Comparison of ENCODE assay signal across 9 cellular contexts in the genomic region with DNA sequence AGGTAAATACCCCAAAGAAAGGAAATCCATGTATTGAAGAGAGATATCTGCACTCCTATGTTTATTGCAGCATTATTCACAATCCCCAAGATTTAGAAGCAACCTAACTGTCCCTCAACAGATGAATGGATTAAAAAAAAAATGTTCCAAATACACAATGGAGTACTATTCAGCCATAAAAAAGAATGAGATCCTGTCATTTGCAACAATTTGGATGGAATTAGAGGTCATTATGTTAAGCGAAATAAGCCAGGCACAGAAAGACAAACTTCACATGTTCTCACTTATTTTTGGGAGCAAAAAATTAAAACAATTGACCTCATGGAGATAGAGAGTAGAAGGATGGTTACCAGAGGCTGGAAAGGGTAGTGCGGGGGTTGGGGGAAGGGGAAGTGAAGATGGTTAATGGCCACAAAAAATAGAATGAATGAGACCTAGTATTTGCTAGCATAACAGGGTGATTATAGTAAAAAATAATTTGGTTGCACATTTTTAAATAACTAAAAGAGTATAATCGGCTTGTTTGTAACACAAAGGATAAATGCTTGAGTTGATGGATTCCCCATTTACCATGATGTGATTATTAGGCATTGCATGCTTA. TPM values are rescaled to one million over a fixed set of nuclear protein-coding genes. Genes with fewer than 3 reads are reported as not detected.
DNase-seq lines count a peak whose midpoint lies in the region; TF ChIP-seq lines count a peak whose summit lies in the region.
"Had no signal": no experiment of that assay in that cellular context is flagged by ENCODE, and none has a peak within 500 bp of the region (broad histone marks: within the 10 kb centered on the region; RNA-seq: fewer than 3 reads in every experiment).

No MANE protein-coding gene starts in this region.

- TF ChIP-seq CTCF in adrenal gland (IDR thresholded peaks at IDR 0.05) (no peak), colonic mucosa (IDR thresholded peaks at IDR 0.05) (no peak)

- H3K27me3 ChIP-seq in adrenal gland, result no peaks in the 10 kb centered on the region
- no peaks in the 10 kb centered on the region for H3K27me3 ChIP-seq in mucosa of rectum (ENCODE audit: control insufficient read depth in 2 of 2, insufficient read depth in 2 of 2, low read length in 2 of 2)
- no peaks in the 10 kb centered on the region for H3K27me3 ChIP-seq in colonic mucosa
- H3K27me3 ChIP-seq in H7 (ENCODE audit: control insufficient read depth, insufficient read depth, low read length), result no peaks in the 10 kb centered on the region

- peak; percentile 18 for DNase-seq in stimulated activated CD4-positive, alpha-beta T cell treated with anti-CD3 and anti-CD28 coated beads, Interleukin-15, amount 100 ng/mL, for 24 hours
- DNase-seq in stimulated activated CD4-positive, alpha-beta T cell treated with anti-CD3 and anti-CD28 coated beads, Interleukin-4, amount 100 ng/mL, for 24 hours, result no peak
- no peak for DNase-seq in adrenal gland
- DNase-seq in H4 (ENCODE audit: low spot score), result no peak
- DNase-seq in NCI-H1694 treated with DMSO at 0.1 percent for 48 hours (lab: John Stamatoyannopoulos, UW), result no peak
- no peak for DNase-seq in colonic mucosa
- DNase-seq in H7, result no peak
- DNase-seq: Kasumi-1 had no signal

- H3K36me3 ChIP-seq in adrenal gland (replicated peaks in 1 of 2), result no peaks in the 10 kb centered on the region
- H3K36me3 ChIP-seq in mucosa of rectum (ENCODE audit: control insufficient read depth in 2 of 2, insufficient read depth in 2 of 2, low read length in 2 of 2), result no peaks in the 10 kb centered on the region
- H3K36me3 ChIP-seq in colonic mucosa, result no peaks in the 10 kb centered on the region
- H3K36me3 ChIP-seq in H7 (replicated peaks; ENCODE audit: control insufficient read depth, insufficient read depth, low read length), result no peaks in the 10 kb centered on the region

- H3K27ac ChIP-seq in adrenal gland, result peak overlapping the region in 4 of 5 donors; percentile 79 to 97 (median 91)
- peak overlapping the region in 1 of 2 donors; percentile 91 for H3K27ac ChIP-seq in mucosa of rectum (ENCODE audit: low read depth in 2 of 2, low read length in 2 of 2)
- no peak overlapping the region for H3K27ac ChIP-seq in colonic mucosa

- WGBS in adrenal gland, 4 donors, result 89 to 95% (median 94%) methylated on average over 3 of the region's 3 CpGs

- H3K9me3 ChIP-seq in adrenal gland (replicated peaks in 1 of 3) (no peaks in the 10 kb centered on the region), mucosa of rectum (ENCODE audit: control insufficient read depth in 2 of 2, low read length in 2 of 2) (no peaks in the 10 kb centered on the region), colonic mucosa (no peaks in the 10 kb centered on the region)

- H3K4me1 ChIP-seq in adrenal gland (replicated peaks in 1 of 2) (peaks cover 0 to 6% of the 10 kb centered on the region in 2 donors), mucosa of rectum (ENCODE audit: control insufficient read depth in 2 of 2, insufficient read depth in 2 of 2, low read length in 2 of 2) (peaks cover 0 to 6% of the 10 kb centered on the region in 2 donors), colonic mucosa (no peaks in the 10 kb centered on the region)

- H3K9ac ChIP-seq in mucosa of rectum (ENCODE audit: low read depth in 1 of 2, low read length in 2 of 2) (peak overlapping the region in 1 of 2 donors; percentile 96), colonic mucosa (ENCODE audit: low read depth in 2 of 2, low read length in 2 of 2) (peak overlapping the region in 1 of 2 donors; percentile 35)

- intact Hi-C loops in adrenal gland (cut with DNase I), result no loop called here
- intact Hi-C loops in colonic mucosa (cut with DNase I), result no loop called here

- H3K4me3 ChIP-seq in adrenal gland (peak overlapping the region in 1 of 4 donors; percentile 83), mucosa of rectum (ENCODE audit: low read length in 2 of 2) (peak overlapping the region; percentile 76 to 86), colonic mucosa (no peak overlapping the region), H7 (ENCODE audit: insufficient read depth, low read depth, low read length) (no peak overlapping the region)

- TF ChIP-seq POLR2A in adrenal gland (IDR thresholded peaks at IDR 0.05), result no peak

RNA-seq across cellular contexts. Expression of a gene that starts 9.7 kb away (rescaled TPM):
- total RNA-seq in adrenal gland, result 1 to 10 TPM; 1.4 to 5.4 (median 3.6) TPM
- 1 to 10 TPM; 1.2 to 2.9 (median 1.9) TPM for polyA plus RNA-seq in adrenal gland
- 0.81 TPM in 1 of 2 replicates, not detected in the other for total RNA-seq in H4 (2014; rRNA removed; shearing (Covaris generic))
- total RNA-seq in colonic mucosa, result 1 to 10 TPM; 1.3 to 2.0 TPM
- 0.30 and 0.42 TPM in 2 replicates for total RNA-seq in H7 (2014; rRNA removed; shearing (Covaris generic))

RNA-seq across cellular contexts. Expression of a gene that starts 53.5 kb away (rescaled TPM):
- total RNA-seq in adrenal gland, result 1 to 10 TPM in 7 of 8 donors, under 1 TPM in 1; 0.72 to 4.3 (median 2.9) TPM
- polyA plus RNA-seq in adrenal gland, result 1 to 10 TPM; 2.3 to 8.2 (median 3.7) TPM
- 2.1 and 3.1 TPM in 2 replicates for total RNA-seq in H4 (2014; rRNA removed; shearing (Covaris generic))
- 1 to 10 TPM; 7.4 to 7.6 TPM for total RNA-seq in colonic mucosa
- 0.24 and 0.41 TPM in 2 replicates for total RNA-seq in H7 (2014; rRNA removed; shearing (Covaris generic))

RNA-seq across cellular contexts. Expression of a gene that starts 56.9 kb away (rescaled TPM):
- 10 to 100 TPM in 2 of 8 donors, 1 to 10 TPM in 6; 3.4 to 10.5 (median 8.9) TPM for total RNA-seq in adrenal gland
- polyA plus RNA-seq in adrenal gland, result 10 to 100 TPM in 1 of 3 donors, 1 to 10 TPM in 2; 4.3 to 12.5 (median 7.8) TPM
- total RNA-seq in H4 (2014; rRNA removed; shearing (Covaris generic)), result 4.1 and 5.3 TPM in 2 replicates
- total RNA-seq in colonic mucosa, result 10 to 100 TPM; 14.8 to 17.4 TPM
- 2.7 and 3.5 TPM in 2 replicates for total RNA-seq in H7 (2014; rRNA removed; shearing (Covaris generic))

Comparison
In these comparisons a context has a peak if more than half of its experiments do, and no peak if none do; other contexts are left out.
1. H3K4me3 ChIP-seq: peak in mucosa of rectum (2 of 2); none in colonic mucosa (single experiment) and H7 (single experiment).